In the genomic region with DNA sequence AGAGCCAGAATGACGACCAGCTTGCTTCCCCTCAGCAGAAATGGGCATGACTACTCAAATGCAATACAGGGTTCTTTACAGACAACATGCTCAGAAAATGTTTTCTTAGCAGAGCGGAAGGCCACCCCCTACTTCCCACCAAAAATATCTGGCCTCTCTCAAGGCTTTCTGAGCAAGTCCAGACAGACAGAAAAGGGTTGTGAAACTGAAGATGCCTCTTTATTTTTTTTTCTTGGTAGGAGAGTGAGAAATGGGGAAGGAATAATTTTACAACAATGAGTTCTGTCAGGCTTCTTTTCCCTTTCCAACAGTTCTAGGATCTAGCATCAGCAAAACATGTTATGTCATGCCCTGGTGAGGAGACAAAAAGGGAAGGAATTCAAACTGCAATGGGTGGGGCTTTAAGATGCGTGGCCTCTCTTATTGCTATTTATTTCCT, we compare ENCODE assay signal across 13 cellular contexts.
DNase-seq lines count a peak whose midpoint lies in the region; ATAC-seq and TF ChIP-seq lines count a peak whose summit lies in the region.
"Had no signal": no experiment of that assay in that cellular context is flagged by ENCODE, and none has a peak within 500 bp of the region (broad histone marks: within the 10 kb centered on the region; RNA-seq: fewer than 3 reads in every experiment).

No MANE protein-coding gene starts in this region.

- intact Hi-C loops in mammary epithelial cell (cut with micrococcal nuclease) = loop anchor here (1.0 to 5.0 kb wide), 8 partner anchors 13 to 241 kb away; partner anchors contain the start of gene LAMB3

- 0% methylated on average over 3 of the region's 3 CpGs for WGBS in mammary epithelial cell (ENCODE audit: low coverage, missing lambda C conversion rate)
- WGBS in urinary bladder = 33% methylated on average over 3 of the region's 3 CpGs

- no peak for TF ChIP-seq CTCF in mammary epithelial cell (conservative IDR thresholded peaks at IDR 0.05 in 1 of 2, IDR thresholded peaks at IDR 0.05 in 1 of 2; ENCODE audit: extremely low read depth in 1 of 2, insufficient read depth in 1 of 2, low read depth in 1 of 2, low read length in 2 of 2)

- H4K20me1 ChIP-seq in mammary epithelial cell (ENCODE audit: insufficient read depth, low read length) = no peaks in the 10 kb centered on the region

- peak overlapping the region; percentile 72 for H3K4me2 ChIP-seq in mammary epithelial cell (ENCODE audit: insufficient read depth, low read depth, low read length)

- no peaks in the 10 kb centered on the region for H3K9me3 ChIP-seq in mammary epithelial cell (replicated peaks; ENCODE audit: insufficient read depth, low read length)

- DNase-seq in DMS 273 (lab: John Stamatoyannopoulos, UW; ENCODE audit: unreplicated experiment) (peak; percentile 9), DMS 273 treated with DMSO at 0.1 percent for 48 hours (lab: John Stamatoyannopoulos, UW) (no peak), mammary epithelial cell (peak; percentile 97), left lobe of liver (ENCODE audit: low spot score) (no peak), GF-D8 (lab: John Stamatoyannopoulos, UW) (no peak)
- DNase-seq: NCI-H510A had no signal

- H3K36me3 ChIP-seq in mammary epithelial cell (ENCODE audit: insufficient read depth, low read length) (no peaks in the 10 kb centered on the region), urinary bladder (ENCODE audit: insufficient read depth) (no peaks in the 10 kb centered on the region)

- dilution Hi-C loops in mammary epithelial cell (cut with HindIII; ENCODE audit: low sequenced_read_pairs) = no loop called here

- H3K27ac ChIP-seq in mammary epithelial cell (ENCODE audit: insufficient read depth, low read depth, low read length) (peak overlapping the region; percentile 100), urinary bladder (ENCODE audit: low read depth) (peak overlapping the region; percentile 62)
- H3K27ac ChIP-seq: 22Rv1, VCaP had no signal

- in situ Hi-C loops in mammary epithelial cell (cut with MboI; ENCODE audit: low sequenced_read_pairs in 2 of 2) = no loop called here

- H3K27me3 ChIP-seq in mammary epithelial cell (ENCODE audit: insufficient read depth, low read length) = no peaks in the 10 kb centered on the region

- H2AFZ ChIP-seq in mammary epithelial cell (ENCODE audit: low read depth, low read length) = no peak overlapping the region

- no TSS peak for BruUV-seq in mammary epithelial cell (replicated peaks; lab: Mats Ljungman, UMichigan)

- H3K4me1 ChIP-seq in mammary epithelial cell (ENCODE audit: insufficient read depth, low read length) (peaks cover 78% of the 10 kb centered on the region), urinary bladder (ENCODE audit: insufficient read depth) (no peaks in the 10 kb centered on the region)

- H3K79me2 ChIP-seq in mammary epithelial cell (ENCODE audit: insufficient read depth, low read length) = peaks cover 10% of the 10 kb centered on the region

- CTCF ChIA-PET in mammary epithelial cell (lab: Charles Lee; ENCODE audit: low non-redundant PET) = no interaction called here

- H3K4me3 ChIP-seq in mammary epithelial cell (replicated peaks in 1 of 3; ENCODE audit: insufficient read depth in 1 of 3, low read depth in 2 of 3, low read length in 3 of 3) (peak overlapping the region in 1 of 3 experiments; percentile 12), urinary bladder (ENCODE audit: low read depth, low read length) (no peak overlapping the region)

- H3K9ac ChIP-seq in mammary epithelial cell (ENCODE audit: insufficient read depth, low read length) = peak overlapping the region; percentile 86

- peak; percentile 33 for ATAC-seq in left lobe of liver
- ATAC-seq in HG03108 (IDR thresholded peaks at IDR 0.05; ENCODE audit: unreplicated experiment) = no peak
- no peak for ATAC-seq in HG03039 (IDR thresholded peaks at IDR 0.05; ENCODE audit: unreplicated experiment)
- ATAC-seq: HCT116; stimulated activated memory B cell treated with anti-CD40 and anti-IgM and Interleukin-4, amounts not matched to agents 10 μg/mL and 1 μg/mL and 100 μg/mL, for 72 hours had no signal

Comparison
In these comparisons a context has a peak if more than half of its experiments do, and no peak if none do; other contexts are left out.
1. DNase-seq: peak in DMS 273 (single experiment) and mammary epithelial cell (single experiment); none in DMS 273 treated with DMSO at 0.1 percent for 48 hours (single experiment), left lobe of liver (single experiment) and GF-D8 (single experiment).